In the genomic region with DNA sequence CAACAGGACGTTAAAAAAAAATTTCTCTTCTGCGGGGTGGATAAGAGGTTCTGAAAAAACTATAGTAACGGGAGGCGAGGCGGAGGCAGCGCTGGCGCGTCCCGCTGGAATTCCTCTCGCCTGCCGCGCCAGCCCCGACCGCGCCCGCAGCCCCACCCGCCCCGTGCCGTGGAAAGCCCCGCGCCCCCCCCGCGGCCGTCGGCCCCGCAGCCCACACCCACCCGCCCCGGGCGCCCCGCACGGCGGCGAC, we compare ENCODE assay signal across 7 cellular contexts. TPM values are rescaled to one million over a fixed set of nuclear protein-coding genes. Genes with fewer than 3 reads are reported as not detected.
DNase-seq lines count a peak whose midpoint lies in the region; ATAC-seq and TF ChIP-seq lines count a peak whose summit lies in the region.

No MANE protein-coding gene starts in this region.

- ATAC-seq in GM19025 (IDR thresholded peaks at IDR 0.05; ENCODE audit: low read depth, unreplicated experiment) (peak; percentile 27), HG03025 (IDR thresholded peaks at IDR 0.05; ENCODE audit: low FRiP score, unreplicated experiment) (peak; percentile 25), thoracic aorta (ENCODE audit: insufficient number of reproducible peaks, low FRiP score, low read depth) (no peak)

- H3K27me3 ChIP-seq in kidney epithelial cell (ENCODE audit: control insufficient read depth, insufficient read depth, low read length) (no peaks in the 10 kb centered on the region), thoracic aorta (replicated peaks; ENCODE audit: insufficient read depth) (no peaks in the 10 kb centered on the region)

- H3K36me3 ChIP-seq in kidney epithelial cell (ENCODE audit: control insufficient read depth, insufficient read depth, low read length) (no peaks in the 10 kb centered on the region), thoracic aorta (no peaks in the 10 kb centered on the region)

- peak overlapping the region; percentile 97 for H3K4me3 ChIP-seq in kidney epithelial cell (ENCODE audit: low read depth, low read length)
- peak overlapping the region; percentile 78 for H3K4me3 ChIP-seq in thoracic aorta

- no peaks in the 10 kb centered on the region for H3K9me3 ChIP-seq in thoracic aorta

- peak overlapping the region; percentile 98 for H3K27ac ChIP-seq in thoracic aorta

- TF ChIP-seq CTCF in kidney epithelial cell (IDR thresholded peaks at IDR 0.05; ENCODE audit: insufficient read depth, low read length, poor library complexity, severe bottlenecking) = no peak
- no peak for TF ChIP-seq CTCF in thoracic aorta (IDR thresholded peaks at IDR 0.05)

- peaks cover 4 to 24% of the 10 kb centered on the region in 2 donors for H3K4me1 ChIP-seq in thoracic aorta (ENCODE audit: control insufficient read depth in 1 of 2, low read depth in 2 of 2)

- peak; percentile 20 for DNase-seq in activated naive CD8-positive, alpha-beta T cell treated with anti-CD3 and anti-CD28 coated beads, Interleukin-2, amount 50 U/mL, for 16 hours (ENCODE audit: low read depth, low spot score)
- DNase-seq in kidney epithelial cell (ENCODE audit: low read depth) (no peak), thoracic aorta (ENCODE audit: low spot score) (no peak), RPMI8226 (no peak), amygdala (lab: John Stamatoyannopoulos, UW) (no peak)

RNA-seq across cellular contexts. Expression of gene QKI, which starts 0.5 kb away (rescaled TPM):
- total RNA-seq in kidney epithelial cell = 173 and 189 TPM in 2 replicates
- 100 to 1,000 TPM; 127 to 192 TPM for total RNA-seq in thoracic aorta
